16 cellular contexts compared by ENCODE assay signal in the genomic region with DNA sequence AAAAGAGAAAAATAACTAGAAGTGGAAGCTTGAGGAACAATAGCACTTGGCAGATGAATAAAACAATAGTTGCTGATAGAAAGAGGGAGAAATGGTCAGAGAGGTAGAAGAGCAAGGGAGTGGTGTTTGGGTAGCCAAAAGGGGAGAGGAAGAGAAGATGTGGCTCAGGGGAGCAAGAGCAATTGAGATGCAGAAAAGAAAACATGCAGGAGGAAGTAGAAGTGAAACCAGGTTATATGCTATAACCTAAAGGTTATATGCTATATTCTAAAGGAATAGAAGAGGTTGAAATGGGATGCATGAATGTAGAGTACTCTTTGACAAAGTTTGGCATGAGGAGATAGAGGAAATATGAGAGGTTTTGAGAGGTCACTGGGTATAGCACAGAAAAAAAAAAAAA.
"Had no signal": no experiment of that assay in that cellular context is flagged by ENCODE, and none has a peak within 500 bp of the region (broad histone marks: within the 10 kb centered on the region; RNA-seq: fewer than 3 reads in every experiment).

No MANE protein-coding gene starts in this region.

- H3K4me3 Mint-ChIP-seq: activated B cell treated with CpG ODN at 0.5 μM for 24 hours; activated CD8-positive, alpha-beta T cell treated with anti-CD3 and anti-CD28 coated beads for 36 hours; activated T-cell treated with anti-CD3 and anti-CD28 coated beads, Interleukin-2, amount 50 U/mL, for 4 hours; mesothelial cell of epicardium; neural crest cell had no signal

- H3K27ac Mint-ChIP-seq: activated B cell treated with CpG ODN at 0.5 μM for 24 hours; activated CD8-positive, alpha-beta T cell treated with anti-CD3 and anti-CD28 coated beads for 36 hours; mesothelial cell of epicardium had no signal

- H3K27me3 ChIP-seq: gastrocnemius medialis, heart left ventricle, spleen had no signal

- H3K27ac ChIP-seq: gastrocnemius medialis, heart left ventricle, lower lobe of right lung, spleen, thoracic aorta had no signal

- ATAC-seq: activated CD8-positive, alpha-beta T cell treated with anti-CD3 and anti-CD28 coated beads for 36 hours; activated T-cell treated with anti-CD3 and anti-CD28 coated beads, Interleukin-2, amount 50 U/mL, for 4 hours; gastrocnemius medialis; heart left ventricle; sciatic nerve had no signal

- H3K4me1 ChIP-seq: gastrocnemius medialis, heart left ventricle, lower lobe of right lung, spleen had no signal

- H3K9me3 ChIP-seq: gastrocnemius medialis, heart left ventricle, lower lobe of right lung, spleen, thoracic aorta had no signal

- H3K4me1 Mint-ChIP-seq: activated B cell treated with CpG ODN at 0.5 μM for 24 hours, mesothelial cell of epicardium had no signal

- DNase-seq: activated B cell treated with CpG ODN at 0.5 μM for 24 hours; activated CD4-positive, alpha-beta T cell treated with anti-CD3 and anti-CD28 coated beads for 48 hours; activated CD8-positive, alpha-beta T cell treated with anti-CD3 and anti-CD28 coated beads for 36 hours; activated effector memory CD4-positive, alpha-beta T cell treated with Interleukin-2 at 50 U/mL for 16 hours; activated naive CD4-positive, alpha-beta T cell treated with anti-CD3 and anti-CD28 coated beads, Interleukin-2, amount 50 U/mL, for 16 hours; activated T-cell treated with anti-CD3 and anti-CD28 coated beads, Interleukin-2, amount 50 U/mL, for 4 hours; dermis blood vessel endothelial cell; gastrocnemius medialis; heart left ventricle; lower lobe of right lung; spleen; stimulated activated CD4-positive, alpha-beta T cell treated with anti-CD3 and anti-CD28 coated beads, Interleukin-1b, Interleukin-23, amount 100 ng/mL, for 48 hours had no signal

- H3K36me3 ChIP-seq: gastrocnemius medialis, heart left ventricle, lower lobe of right lung, spleen, thoracic aorta had no signal

- H3K4me3 ChIP-seq: gastrocnemius medialis, heart left ventricle, lower lobe of right lung, spleen, thoracic aorta had no signal

- H3K27me3 Mint-ChIP-seq: activated B cell treated with CpG ODN at 0.5 μM for 24 hours; activated CD8-positive, alpha-beta T cell treated with anti-CD3 and anti-CD28 coated beads for 36 hours had no signal

- H3K36me3 Mint-ChIP-seq: mesothelial cell of epicardium had no signal

- H3K9me3 Mint-ChIP-seq: activated B cell treated with CpG ODN at 0.5 μM for 24 hours; activated CD8-positive, alpha-beta T cell treated with anti-CD3 and anti-CD28 coated beads for 36 hours; activated T-cell treated with anti-CD3 and anti-CD28 coated beads, Interleukin-2, amount 50 U/mL, for 4 hours; mesothelial cell of epicardium; neural crest cell had no signal
